In genomic region chr2:40256649-40257048, GRCh38 we compare ENCODE assay signal across 11 cellular contexts.
A peak's percentile ranks its signal among the peaks of the same experiment; 100 is the strongest.
DNase-seq lines count a peak whose midpoint lies in the region; ATAC-seq and TF ChIP-seq lines count a peak whose summit lies in the region.
"Had no signal": no experiment of that assay in that cellular context is flagged by ENCODE, and none has a peak within 500 bp of the region (broad histone marks: within the 10 kb centered on the region; RNA-seq: fewer than 3 reads in every experiment).

No MANE protein-coding gene starts in this region.

- no peaks in the 10 kb centered on the region for H3K27me3 Mint-ChIP-seq in T-helper 17 cell

- TF ChIP-seq CTCF in PC-9 (conservative IDR thresholded peaks at IDR 0.05): peak; percentile 53
- no peak for TF ChIP-seq CTCF in left lung (IDR thresholded peaks at IDR 0.05)

- POLR2A ChIA-PET in PC-9 (lab: Charles Lee; ENCODE audit: unreplicated experiment): no interaction called here

- H3K4me1 Mint-ChIP-seq in T-helper 17 cell: no peaks in the 10 kb centered on the region

- BruUV-seq in PC-9 (replicated peaks; lab: Mats Ljungman, UMichigan): no TSS peak

- H3F3A ChIP-seq in PC-9 (ENCODE audit: insufficient read depth, low read depth): no peaks in the 10 kb centered on the region

- no peak overlapping the region for H3K27ac ChIP-seq in PC-9
- no peak overlapping the region for H3K27ac ChIP-seq in left lung
- H3K27ac ChIP-seq: coronary artery, lower lobe of right lung had no signal

- no peaks in the 10 kb centered on the region for H4K20me1 ChIP-seq in PC-9 (ENCODE audit: insufficient read depth)

- H3K27ac Mint-ChIP-seq in T-helper 17 cell: no peak overlapping the region

- H3K9me2 ChIP-seq in PC-9 (ENCODE audit: insufficient read depth): no peaks in the 10 kb centered on the region

- H3K4me1 ChIP-seq in PC-9 (replicated peaks; ENCODE audit: insufficient read depth): no peaks in the 10 kb centered on the region
- no peaks in the 10 kb centered on the region for H3K4me1 ChIP-seq in left lung
- H3K4me1 ChIP-seq: lower lobe of right lung had no signal

- no peaks in the 10 kb centered on the region for H3K27me3 ChIP-seq in PC-9 (ENCODE audit: insufficient read depth, low read depth)
- no peaks in the 10 kb centered on the region for H3K27me3 ChIP-seq in left lung

- H3K4me3 ChIP-seq in PC-9 (no peak overlapping the region), left lung (no peak overlapping the region)
- H3K4me3 ChIP-seq: coronary artery, lower lobe of right lung had no signal

- H3K36me3 ChIP-seq in PC-9 (ENCODE audit: low read depth): no peaks in the 10 kb centered on the region
- H3K36me3 ChIP-seq in left lung: no peaks in the 10 kb centered on the region
- H3K36me3 ChIP-seq: lower lobe of right lung had no signal

- ATAC-seq in left lung: no peak
- ATAC-seq in T-helper 17 cell: no peak
- ATAC-seq in HG03469 (IDR thresholded peaks at IDR 0.05; ENCODE audit: unreplicated experiment): no peak
- ATAC-seq: lower lobe of right lung had no signal

- no peaks in the 10 kb centered on the region for H3K79me2 ChIP-seq in PC-9 (ENCODE audit: low read depth)

- no peak overlapping the region for H2AFZ ChIP-seq in PC-9

- H3K36me3 Mint-ChIP-seq in T-helper 17 cell (ENCODE audit: low read depth): no peaks in the 10 kb centered on the region

- H3K9me3 ChIP-seq in PC-9 (ENCODE audit: insufficient read depth, low read depth): no peaks in the 10 kb centered on the region; the same call in 1 of the 2 replicates
- no peaks in the 10 kb centered on the region for H3K9me3 ChIP-seq in left lung
- no peaks in the 10 kb centered on the region for H3K9me3 ChIP-seq in T-helper 17 cell (ENCODE audit: control insufficient read depth, low read length, poor library complexity, severe bottlenecking)
- H3K9me3 ChIP-seq: lower lobe of right lung had no signal

- intact Hi-C loops in PC-9 (cut with micrococcal nuclease; ENCODE audit: unreplicated experiment) (no loop called here), left lung (cut with DNase I) (no loop called here)

- CTCF ChIA-PET in PC-9 (lab: Charles Lee): interaction anchor here (0.6 kb wide), 1 partner anchor 140 kb away, joined by 10 read pairs; no protein-coding TSS in a partner anchor

- no peak overlapping the region for H3K4me3 Mint-ChIP-seq in T-helper 17 cell

- DNase-seq in DMS153 treated with DMSO at 0.1 percent for 48 hours (lab: John Stamatoyannopoulos, UW; ENCODE audit: unreplicated experiment) (peak; percentile 36), HCEC 1CT (peak; percentile 65), PC-9 (no peak), iPS DF 19.7 (ENCODE audit: low read depth, low spot score) (peak; percentile 69), left lung (no peak), T-helper 17 cell (no peak)
- DNase-seq in activated CD8-positive, alpha-beta memory T cell treated with anti-CD3 and anti-CD28 coated beads for 24 hours: no peak
- DNase-seq: activated CD4-positive, CD25-positive, alpha-beta regulatory T cell treated with anti-CD3 and anti-CD28 coated beads, Interleukin-2, amount 50 U/mL, for 72 hours; lower lobe of right lung had no signal

- H3K4me2 ChIP-seq in PC-9: no peak overlapping the region

Comparison
In these comparisons a context has a peak if more than half of its experiments do, and no peak if none do; other contexts are left out.
1. DNase-seq: peak in DMS153 treated with DMSO at 0.1 percent for 48 hours (single experiment), HCEC 1CT (single experiment) and iPS DF 19.7 (single experiment); none in PC-9 (0 of 2), activated CD8-positive, alpha-beta memory T cell treated with anti-CD3 and anti-CD28 coated beads for 24 hours (single experiment), left lung (0 of 2) and T-helper 17 cell (0 of 3).